23 cellular contexts compared by ENCODE assay signal in genomic region chrX:142204522-142205433, GRCh38. TPM values are rescaled to one million over a fixed set of nuclear protein-coding genes. Genes with fewer than 3 reads are reported as not detected.
A peak's percentile ranks its signal among the peaks of the same experiment; 100 is the strongest.
DNase-seq lines count a peak whose midpoint lies in the region; ATAC-seq, FAIRE-seq and TF ChIP-seq lines count a peak whose summit lies in the region.
"Had no signal": no experiment of that assay in that cellular context is flagged by ENCODE, and none has a peak within 500 bp of the region (broad histone marks: within the 10 kb centered on the region; RNA-seq: fewer than 3 reads in every experiment).

Gene MAGEC2 (minus strand): TSS chrX:142205290. CDS start chrX:142203987, 1,303 bp downstream.

- H3K36me3 ChIP-seq in K562 (ENCODE audit: control insufficient read depth, insufficient read depth, low read length) (peaks cover 21% of the 10 kb centered on the region; the same call in 1 of the 3 replicates), gastrocnemius medialis (no peaks in the 10 kb centered on the region)
- H3K36me3 ChIP-seq: MG63 had no signal

- peak; percentile 23 for DNase-seq in HS-27A (ENCODE audit: low read depth)
- peak; percentile 19 for DNase-seq in NCI-H1105 treated with DMSO at 0.1 percent for 48 hours (lab: John Stamatoyannopoulos, UW)
- peak; percentile 23 for DNase-seq in NCI-H510A (lab: John Stamatoyannopoulos, UW)
- DNase-seq in K562 (ENCODE audit: extremely low read depth in 1 of 4, low spot score in 3 of 4): peak; percentile 55 to 79 (median 60)
- no peak for DNase-seq in gastrocnemius medialis
- DNase-seq in CD1c-positive myeloid dendritic cell (ENCODE audit: extremely low spot score): no peak
- no peak for DNase-seq in MV-4-11 (lab: John Stamatoyannopoulos, UW)
- DNase-seq: CD4-positive, alpha-beta T cell; GF-D8; Kasumi-1; MG63; NCI-H1092; NCI-H1694; NCI-H2081 treated with DMSO at 0.1 percent for 48 hours; NCI-H226; NCI-H524 treated with DMSO at 0.1 percent for 48 hours; SHP77; SW 1271; T-helper 2 cell had no signal

- TF ChIP-seq POLR2A in K562 (conservative IDR thresholded peaks at IDR 0.05) (peak; percentile 73), gastrocnemius medialis (IDR thresholded peaks at IDR 0.05) (no peak)

- H3K27me3 ChIP-seq in K562 (ENCODE audit: control insufficient read depth in 2 of 2, insufficient read depth in 2 of 2, low read length in 2 of 2) (no peaks in the 10 kb centered on the region), gastrocnemius medialis (no peaks in the 10 kb centered on the region)
- H3K27me3 ChIP-seq: MG63 had no signal

- H3K4me3 ChIP-seq in K562 (peak within 1 kb of the TSS; percentile 54), gastrocnemius medialis (no peak within 1 kb of the TSS)
- H3K4me3 ChIP-seq: MG63, SK-N-MC had no signal

- H3K27ac ChIP-seq in K562 (ENCODE audit: extremely low read depth, low read depth, low read length) (peak within 1 kb of the TSS; percentile 77), gastrocnemius medialis (no peak within 1 kb of the TSS)
- H3K27ac ChIP-seq: SK-N-MC had no signal

- peak within 1 kb of the TSS; percentile 81 for H3K4me2 ChIP-seq in K562 (ENCODE audit: insufficient read depth, low read length)

- ATAC-seq in K562 (peak; percentile 96), gastrocnemius medialis (no peak)

- in situ Hi-C loops in K562 (cut with MboI): no loop called here
- in situ Hi-C loops in gastrocnemius medialis (cut with MboI; ENCODE audit: low sequenced_read_pairs in 4 of 4): no loop called here

- TF ChIP-seq CTCF in K562 (IDR thresholded peaks at IDR 0.05 in 2 of 3, conservative IDR thresholded peaks at IDR 0.05 in 1 of 3; ENCODE audit: insufficient read depth in 2 of 3, low read depth in 1 of 3, low read length in 3 of 3): no peak
- no peak for TF ChIP-seq CTCF in gastrocnemius medialis (IDR thresholded peaks at IDR 0.05 in 4 of 5, conservative IDR thresholded peaks at IDR 0.05 in 1 of 5)

- intact Hi-C loops in K562 (cut with micrococcal nuclease) (no loop called here), gastrocnemius medialis (cut with DNase I; ENCODE audit: low total_unique reads) (no loop called here)

- H3K9ac ChIP-seq in K562 (ENCODE audit: insufficient read depth in 1 of 2, low read depth in 2 of 2, low read length in 2 of 2): peak within 1 kb of the TSS; percentile 86 to 91

- H2AFZ ChIP-seq in K562 (ENCODE audit: low read depth, low read length): peak within 1 kb of the TSS; percentile 87

- CTCF ChIA-PET in K562 (lab: Yijun Ruan, JAX; ENCODE audit: low intra/inter-chr PET ratio): no interaction called here

- FAIRE-seq in K562 (lab: Jason Lieb, UNC): peak; percentile 78
- FAIRE-seq: GM19239, H1 had no signal

- TF ChIP-seq RAD21 in K562 (CRISPR knock-in tag; conservative IDR thresholded peaks at IDR 0.05 in 1 of 2, IDR thresholded peaks at IDR 0.05 in 1 of 2): no peak

- POLR2A ChIA-PET in K562 (lab: Yijun Ruan, JAX): interaction anchor here (1.0 kb wide), 1 partner anchor 10 kb away, joined by 3 read pairs; no protein-coding TSS in a partner anchor

- H3K4me1 ChIP-seq in K562 (replicated peaks in 1 of 2; ENCODE audit: control insufficient read depth in 2 of 2, insufficient read depth in 2 of 2, low read length in 2 of 2): no peaks in the 10 kb centered on the region; a peak in 1 of 5 replicates
- no peaks in the 10 kb centered on the region for H3K4me1 ChIP-seq in gastrocnemius medialis

- WGBS in K562 (ENCODE audit: insufficient coverage, low coverage, missing lambda C conversion rate): 5% methylated on average over 16 of the region's 28 CpGs

- BruUV-seq in K562 (replicated peaks; lab: Mats Ljungman, UMichigan): no TSS peak

- H4K20me1 ChIP-seq in K562 (replicated peaks; ENCODE audit: control insufficient read depth, insufficient read depth, low read length): no peaks in the 10 kb centered on the region

- H3K9me3 ChIP-seq in K562 (replicated peaks; ENCODE audit: control insufficient read depth, insufficient read depth, low read depth, low read length) (no peaks in the 10 kb centered on the region), gastrocnemius medialis (no peaks in the 10 kb centered on the region)
- H3K9me3 ChIP-seq: MG63 had no signal

- H3K79me2 ChIP-seq in K562 (ENCODE audit: control insufficient read depth, insufficient read depth, low read length): peaks cover 15% of the 10 kb centered on the region

- no peaks in the 10 kb centered on the region for H3K9me1 ChIP-seq in K562 (ENCODE audit: control insufficient read depth, insufficient read depth, low read length)

- no peak for TF ChIP-seq EP300 in K562 (IDR thresholded peaks at IDR 0.05; ENCODE audit: low read length)

TF ChIP-seq in K562, 482 proteins besides CTCF, POLR2A, EP300 and RAD21 (continues in another document):
- TF ChIP-seq POLR2H (tag; IDR thresholded peaks at IDR 0.05; ENCODE audit: low read depth) (peak; percentile 40), FOXA3 (CRISPR knock-in tag; conservative IDR thresholded peaks at IDR 0.05 in 1 of 2, IDR thresholded peaks at IDR 0.05 in 1 of 2) (no peak), ATF1 (CRISPR knock-in tag; IDR thresholded peaks at IDR 0.05) (no peak), ATF1 (tag; IDR thresholded peaks at IDR 0.05) (peak; percentile 48; the same call in 1 of the 2 replicates), POLR2B (IDR thresholded peaks at IDR 0.05; ENCODE audit: low read depth, partially characterized antibody) (peak; percentile 52), GABPA (tag; conservative IDR thresholded peaks at IDR 0.05; ENCODE audit: low read depth) (peak; percentile 23; the same call in 1 of the 2 replicates), PHF8 (IDR thresholded peaks at IDR 0.05; ENCODE audit: borderline replicate concordance, low read length) (peak; percentile 64), TAF7 (tag; IDR thresholded peaks at IDR 0.05) (peak; percentile 63; the same call in 1 of the 2 replicates), VEZF1 (CRISPR knock-in tag; IDR thresholded peaks at IDR 0.05) (peak; percentile 60), RBFOX2 (IDR thresholded peaks at IDR 0.05; ENCODE audit: low read depth, low read length) (peak; percentile 68), YY1 (IDR thresholded peaks at IDR 0.05; ENCODE audit: borderline replicate concordance in 1 of 3, control insufficient read depth in 1 of 3, extremely low read depth in 1 of 3, insufficient read depth in 3 of 3, insufficient read length in 1 of 3, insufficient replicate concordance in 2 of 3, low read depth in 1 of 3, low read length in 2 of 3) (peak; percentile 14 to 90 (median 63)), ZNF165 (CRISPR knock-in tag; IDR thresholded peaks at IDR 0.05; ENCODE audit: borderline replicate concordance) (no peak), GMEB1 (CRISPR knock-in tag; IDR thresholded peaks at IDR 0.05) (peak; percentile 59), DNMT1 (IDR thresholded peaks at IDR 0.05) (no peak), POLR2G (IDR thresholded peaks at IDR 0.05; ENCODE audit: low read depth, low read length) (peak; percentile 66), NFRKB (IDR thresholded peaks at IDR 0.05; ENCODE audit: low read depth) (0 out of 2 replicates have a peak, but pooled peaks have one; percentile 69), ZFX (CRISPR knock-in tag; IDR thresholded peaks at IDR 0.05) (peak; percentile 32; the same call in 1 of the 2 replicates), SUPT5H (IDR thresholded peaks at IDR 0.05) (0 out of 2 replicates have a peak, but pooled peaks have one; percentile 41), GTF2E2 (tag; IDR thresholded peaks at IDR 0.05) (0 out of 2 replicates have a peak, but pooled peaks have one; percentile 23)

RNA-seq across cellular contexts. Expression of gene MAGEC2, which starts in this region (rescaled TPM):
- 4.8 and 6.7 TPM in 2 replicates for total RNA-seq in K562 (2011; cell fraction: chromatin; rRNA removed; ENCODE audit: low replicate concordance)
- 5.5 and 8.9 TPM in 2 replicates for total RNA-seq in K562 (2011; cell fraction: nucleolus; rRNA removed)
- 11.5 and 11.8 TPM in 2 replicates for total RNA-seq in K562 (2011; cell fraction: nucleoplasm; rRNA removed)
- 62.3 and 78.8 TPM in 2 replicates for total RNA-seq in K562 (2014; rRNA removed)
- 77.0 and 78.0 TPM in 2 replicates for total RNA-seq in K562 (2014; rRNA removed; fragmentation: Illumina TruSeq; extraction: Trizol)
- total RNA-seq in K562 (2015; rRNA removed; fragmentation: Illumina TruSeq; extraction: Trizol): 74.8 and 78.9 TPM in 2 replicates
- 56.9 and 57.4 TPM in 2 replicates for total RNA-seq in K562 (2021)
- 9.1 and 33.6 TPM in 2 replicates for polyA plus RNA-seq in K562 (2011; rRNA removed)
- polyA plus RNA-seq in K562 (2011; cell fraction: cytosol; rRNA removed): 6.0 and 31.3 TPM in 2 replicates
- polyA plus RNA-seq in K562 (2011; cell fraction: nucleus; rRNA removed): 2.0 and 12.6 TPM in 2 replicates
- 65.5 and 70.9 TPM in 2 replicates for polyA plus RNA-seq in K562 (2012)
- 72.2 and 85.9 TPM in 2 replicates for polyA plus RNA-seq in K562 (2014; fragmentation: Illumina TruSeq; extraction: Trizol)
- 100 to 1,000 TPM; 106 to 174 TPM for polyA plus RNA-seq in K562 (2014; fragmentation: Nextera tagmentation; extraction: Ambion mirVana)
- 70.2 and 77.6 TPM in 2 replicates for polyA plus RNA-seq in K562 (2014; rRNA removed)
- polyA minus RNA-seq in K562 (2011; rRNA and poly(A)+ RNA removed): 9.8 and 33.7 TPM in 2 replicates
- 4.8 and 14.5 TPM in 2 replicates for polyA minus RNA-seq in K562 (2011; cell fraction: cytosol; rRNA and poly(A)+ RNA removed)
- 0.81 and 9.0 TPM in 2 replicates for polyA minus RNA-seq in K562 (2011; cell fraction: nucleus; rRNA and poly(A)+ RNA removed)
- total RNA-seq in gastrocnemius medialis: not detected
- total RNA-seq: CD4-positive, alpha-beta T cell; H1 had no signal
- polyA plus RNA-seq: BJ, H1 had no signal

Comparison
In these comparisons a context has a peak if more than half of its experiments do, and no peak if none do; other contexts are left out.
1. RNA of gene MAGEC2 (total RNA-seq): 4.8 to 78.9 TPM in K562; not detected in gastrocnemius medialis; every median in the first group is over 4 times any median in the second.
2. DNase-seq: peak in HS-27A (single experiment), NCI-H1105 treated with DMSO at 0.1 percent for 48 hours (single experiment), NCI-H510A (single experiment) and K562 (4 of 4); none in gastrocnemius medialis (0 of 2), CD1c-positive myeloid dendritic cell (single experiment) and MV-4-11 (single experiment).